Comparison of ENCODE assay signal across 8 cellular contexts in the genomic region with DNA sequence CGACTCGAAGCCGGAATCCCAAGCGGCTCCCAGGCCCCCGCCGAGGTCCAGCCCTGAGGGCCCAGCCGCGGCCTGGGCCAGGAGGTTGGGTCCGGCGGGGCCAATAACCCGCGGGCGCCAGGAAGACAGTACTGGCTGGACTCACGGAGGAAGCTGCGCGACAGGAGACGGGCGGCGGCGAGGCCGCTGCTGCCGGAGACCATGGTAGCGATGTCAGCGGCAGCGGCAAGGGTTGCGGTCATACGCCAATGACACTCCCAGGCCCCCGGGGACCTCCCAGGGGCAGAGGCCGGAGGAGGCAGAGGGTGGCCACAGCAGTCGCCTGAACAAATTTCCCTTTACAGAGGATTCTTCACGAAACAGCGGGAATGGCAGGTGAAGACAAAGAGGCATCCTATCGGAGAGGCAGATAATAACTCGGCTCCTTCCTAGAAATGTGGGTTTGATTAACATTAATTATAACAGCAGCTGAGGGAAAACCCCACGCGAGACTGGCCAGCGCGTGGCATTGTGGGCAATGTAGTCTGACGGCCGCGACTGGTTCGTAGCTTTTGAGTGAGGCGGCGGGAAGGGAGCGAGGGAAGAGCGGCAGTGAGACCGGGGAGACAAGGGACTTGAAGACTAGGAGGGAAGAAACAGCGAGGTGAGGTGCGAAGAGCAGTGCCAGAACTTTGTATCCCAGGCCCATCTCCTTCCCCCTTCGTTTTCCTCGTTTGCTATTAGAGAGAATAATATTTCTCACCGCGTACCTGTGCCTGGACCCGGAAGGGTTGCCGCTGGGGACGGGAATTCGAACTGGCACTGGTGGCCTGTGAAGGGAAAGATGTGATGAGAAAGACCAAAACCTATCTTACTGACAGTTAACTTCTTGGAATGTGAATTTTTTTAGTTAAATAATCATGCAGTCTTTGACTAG. TPM values are rescaled to one million over a fixed set of nuclear protein-coding genes. Genes with fewer than 3 reads are reported as not detected.
DNase-seq lines count a peak whose midpoint lies in the region; ATAC-seq, FAIRE-seq and TF ChIP-seq lines count a peak whose summit lies in the region.

TSS of gene SUCLG1 (minus strand) at position 253 of the 916 bp plus-strand sequence. CDS start at position 242, 11 bp downstream.

- H3K27ac ChIP-seq in keratinocyte (ENCODE audit: control insufficient read depth, insufficient read depth, low read length), result peak within 1 kb of the TSS; percentile 99

- H3K9ac ChIP-seq in keratinocyte (ENCODE audit: control insufficient read depth, extremely low read depth, insufficient read depth, low read length), result peak within 1 kb of the TSS; percentile 97

- H4K20me1 ChIP-seq in keratinocyte (ENCODE audit: control insufficient read depth, extremely low read depth, insufficient read depth, low read length), result no peaks in the 10 kb centered on the region

- H3K9me3 ChIP-seq in keratinocyte (ENCODE audit: control insufficient read depth, low read depth, low read length), result no peaks in the 10 kb centered on the region

- DNase-seq in AG10803 (ENCODE audit: low read depth), result peak; percentile 79
- DNase-seq in NCI-H460 (ENCODE audit: extremely low read depth, low read depth), result peak; percentile 85
- DNase-seq in activated CD4-positive, CD25-positive, alpha-beta regulatory T cell treated with anti-CD3 and anti-CD28 coated beads, Interleukin-2, amount 50 U/mL, for 72 hours, result peak; percentile 84
- DNase-seq in cerebellar nuclear complex (lab: John Stamatoyannopoulos, UW), result peak; percentile 7 to 78
- DNase-seq in keratinocyte (ENCODE audit: low read depth, low spot score), result peak; percentile 21
- peak; percentile 90 for DNase-seq in stimulated activated CD4-positive, alpha-beta T cell treated with anti-CD3 and anti-CD28 coated beads, Interleukin-15, amount 100 ng/mL, for 24 hours

- H3K79me2 ChIP-seq in keratinocyte (ENCODE audit: control insufficient read depth, insufficient read depth, low read length), result peaks cover 31% of the 10 kb centered on the region

- dilution Hi-C loops in keratinocyte (cut with MboI; ENCODE audit: extremely low pct_ligation_motif_present, low sequenced_read_pairs), result no loop called here

- TF ChIP-seq CTCF in AG10803 (conservative IDR thresholded peaks at IDR 0.05; ENCODE audit: low read length) (no peak), keratinocyte (optimal IDR thresholded peaks at IDR 0.05 in 1 of 3, IDR thresholded peaks at IDR 0.05 in 1 of 3, conservative IDR thresholded peaks at IDR 0.05 in 1 of 3; ENCODE audit: extremely low read depth in 1 of 3, insufficient read depth in 2 of 3, low read length in 3 of 3) (no peak)

- H3K27me3 ChIP-seq in keratinocyte (ENCODE audit: control insufficient read depth, extremely low read depth, insufficient read depth, low read length), result no peaks in the 10 kb centered on the region

- H2AFZ ChIP-seq in keratinocyte (ENCODE audit: control insufficient read depth, low read length), result peak within 1 kb of the TSS; percentile 87

- H3K4me3 ChIP-seq in AG10803 (ENCODE audit: low read length) (peak within 1 kb of the TSS; percentile 91), keratinocyte (ENCODE audit: control insufficient read depth in 2 of 3, extremely low read depth in 1 of 3, insufficient read depth in 2 of 3, low read depth in 1 of 3, low read length in 3 of 3) (peak within 1 kb of the TSS; percentile 81 to 95 (median 93))

- ATAC-seq in GM19043 (IDR thresholded peaks at IDR 0.05; ENCODE audit: low read depth, unreplicated experiment), result peak; percentile 94
- ATAC-seq in HG03378 (IDR thresholded peaks at IDR 0.05; ENCODE audit: unreplicated experiment), result peak; percentile 92

- peak; percentile 66 for FAIRE-seq in keratinocyte (lab: Jason Lieb, UNC)

- peak within 1 kb of the TSS; percentile 91 for H3K4me2 ChIP-seq in keratinocyte (ENCODE audit: control insufficient read depth, extremely low read depth, insufficient read depth, low read depth, low read length)

- H3K4me1 ChIP-seq in keratinocyte (ENCODE audit: control insufficient read depth, extremely low read depth, insufficient read depth, low read length), result peaks cover 11% of the 10 kb centered on the region

- no peaks in the 10 kb centered on the region for H3K9me1 ChIP-seq in keratinocyte (ENCODE audit: control insufficient read depth, extremely low read depth, insufficient read depth, low read length)

- no peaks in the 10 kb centered on the region for H3K36me3 ChIP-seq in keratinocyte (ENCODE audit: control insufficient read depth in 2 of 2, extremely low read depth in 1 of 2, insufficient read depth in 2 of 2, low read length in 2 of 2)

RNA-seq across cellular contexts. Expression of gene SUCLG1, which starts in this region (rescaled TPM):
- 69.0 and 84.5 TPM in 2 replicates for total RNA-seq in NCI-H460 (2014; rRNA removed; shearing (Covaris generic))
- 239 and 324 TPM in 2 replicates for polyA plus RNA-seq in NCI-H460 (2014; cell fraction: nucleus; rRNA removed)
- polyA plus RNA-seq in keratinocyte, result 43.5 to 83.6 TPM (median 69.9 TPM) in 3 replicates
- polyA plus RNA-seq in keratinocyte (2011; ENCODE audit: low read depth), result 85.5 TPM
- polyA plus RNA-seq in keratinocyte (2011; cell fraction: cytosol; rRNA removed), result 50.2 and 61.8 TPM in 2 replicates
- polyA plus RNA-seq in keratinocyte (2011; cell fraction: nucleus; rRNA removed), result 46.8 and 59.6 TPM in 2 replicates
- 66.1 and 74.8 TPM in 2 replicates for polyA plus RNA-seq in keratinocyte (2012; ENCODE audit: low replicate concordance)
- 4.7 to 23.9 TPM (median 22.9 TPM) in 3 replicates for polyA minus RNA-seq in keratinocyte
- polyA minus RNA-seq in keratinocyte (2011; cell fraction: cytosol; rRNA and poly(A)+ RNA removed), result 36.4 TPM
- polyA minus RNA-seq in keratinocyte (2011; cell fraction: nucleus; rRNA and poly(A)+ RNA removed), result 19.1 and 28.5 TPM in 2 replicates

Comparison
In these comparisons a context has a peak if more than half of its experiments do, and no peak if none do; other contexts are left out.
1. Peak in every context shown above with its lines: DNase-seq, ATAC-seq, H3K4me3 ChIP-seq and H3K27ac ChIP-seq.
2. DNase-seq: peak in every context shown above with its lines; median percentile 90 in stimulated activated CD4-positive, alpha-beta T cell treated with anti-CD3 and anti-CD28 coated beads, Interleukin-15, amount 100 ng/mL, for 24 hours; 85 in NCI-H460; 84 in activated CD4-positive, CD25-positive, alpha-beta regulatory T cell treated with anti-CD3 and anti-CD28 coated beads, Interleukin-2, amount 50 U/mL, for 72 hours; 79 in AG10803; 42 in cerebellar nuclear complex; 21 in keratinocyte.